19 cellular contexts compared by ENCODE assay signal in the genomic region with DNA sequence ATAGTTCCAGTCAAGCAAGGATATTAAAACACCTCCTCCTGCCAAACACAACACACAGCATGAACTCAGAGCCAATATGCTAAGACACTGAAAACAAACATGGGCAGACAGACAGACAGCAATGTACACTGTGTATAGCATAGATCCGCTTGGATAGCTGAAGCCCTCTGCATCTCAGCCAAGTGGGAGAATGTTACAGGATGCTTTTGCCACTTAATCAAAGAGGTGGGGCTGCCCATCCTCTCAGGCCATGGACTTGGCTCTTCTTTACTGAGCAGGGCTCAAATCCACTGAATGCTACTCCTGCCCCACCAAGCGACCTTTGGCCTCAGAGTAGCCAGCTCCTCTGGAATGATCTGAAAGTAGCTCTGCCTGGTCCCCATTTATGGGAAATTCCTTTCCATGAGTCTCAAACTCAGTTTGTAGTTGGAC.
"Had no signal": no experiment of that assay in that cellular context is flagged by ENCODE, and none has a peak within 500 bp of the region (broad histone marks: within the 10 kb centered on the region; RNA-seq: fewer than 3 reads in every experiment).

No MANE protein-coding gene starts in this region.

- DNase-seq: activated CD4-positive, alpha-beta T cell treated with anti-CD3 and anti-CD28 coated beads, Interleukin-2, amount 50 U/mL, for 1 hour; activated CD4-positive, CD25-positive, alpha-beta regulatory T cell treated with anti-CD3 and anti-CD28 coated beads, Interleukin-2, amount 50 U/mL, for 72 hours; activated CD8-positive, alpha-beta memory T cell treated with anti-CD3 and anti-CD28 coated beads, Interleukin-2, amount 50 U/mL, for 4 hours; activated naive CD4-positive, alpha-beta T cell treated with anti-CD3 and anti-CD28 coated beads for 36 hours; activated naive CD8-positive, alpha-beta T cell treated with anti-CD3 and anti-CD28 coated beads, Interleukin-2, amount 50 U/mL, for 24 hours; activated T-cell treated with anti-CD3 and anti-CD28 coated beads, Interleukin-2, amount 50 U/mL, for 4 hours; left colon; natural killer cell; stimulated activated naive CD8-positive, alpha-beta T cell treated with anti-CD3 and anti-CD28 coated beads, Interleukin-15, Interleukin-2, amounts not matched to agents 100 U/mL and 50 U/mL, for 24 hours; substantia nigra; SW 1271; T-helper 2 cell; transverse colon had no signal

- H3K9me3 ChIP-seq: neutrophil, transverse colon had no signal

- ATAC-seq: activated naive CD8-positive, alpha-beta T cell treated with anti-CD3 and anti-CD28 coated beads, Interleukin-2, amount 50 U/mL, for 24 hours; activated T-cell treated with anti-CD3 and anti-CD28 coated beads, Interleukin-2, amount 50 U/mL, for 4 hours; left colon; natural killer cell; stimulated activated naive CD8-positive, alpha-beta T cell treated with anti-CD3 and anti-CD28 coated beads, Interleukin-15, Interleukin-2, amounts not matched to agents 100 U/mL and 50 U/mL, for 24 hours had no signal

- H3K4me1 ChIP-seq: ascending aorta, transverse colon had no signal

- FAIRE-seq: colon had no signal

- H3K4me3 ChIP-seq: ascending aorta, lung, skin epidermis, transverse colon had no signal

- H3K27ac ChIP-seq: ascending aorta, neutrophil, skin epidermis, transverse colon, VCaP had no signal

- H3K27me3 ChIP-seq: ascending aorta, neutrophil, transverse colon had no signal

- H3K36me3 ChIP-seq: ascending aorta, neutrophil, transverse colon had no signal
